ENCODE assay signal across 8 cellular contexts in genomic region chr6:90285611-90286381, GRCh38. TPM values are rescaled to one million over a fixed set of nuclear protein-coding genes. Genes with fewer than 3 reads are reported as not detected.
DNase-seq lines count a peak whose midpoint lies in the region; ATAC-seq, FAIRE-seq and TF ChIP-seq lines count a peak whose summit lies in the region.

No MANE protein-coding gene starts in this region.

- POLR2A ChIA-PET in HCT116 (lab: Charles Lee): interaction anchor here (1.8 kb wide), 1 partner anchor 14 kb away, joined by 3 read pairs; no protein-coding TSS in a partner anchor

- CTCF ChIA-PET in HCT116 (lab: Charles Lee): interaction anchor here (0.7 to 2.7 kb wide), 6 partner anchors 83 to 345 kb away, joined by 3 to 10 read pairs (median 6); no protein-coding TSS in a partner anchor

- intact Hi-C loops in HCT116 (cut with micrococcal nuclease): loop anchor here (2.0 to 10.0 kb wide), 3 partner anchors 67 to 341 kb away; no protein-coding TSS in a partner anchor

- H3K79me2 ChIP-seq in HCT116 (ENCODE audit: insufficient read depth, low read length): no peaks in the 10 kb centered on the region
- no peaks in the 10 kb centered on the region for H3K79me2 ChIP-seq in keratinocyte (ENCODE audit: control insufficient read depth, insufficient read depth, low read length)

- H3K4me1 ChIP-seq in HCT116 (ENCODE audit: control insufficient read depth in 1 of 2, insufficient read depth in 2 of 2, low read length in 2 of 2): peaks cover 23 to 40% of the 10 kb centered on the region in 2 experiments
- peaks cover 19% of the 10 kb centered on the region for H3K4me1 ChIP-seq in keratinocyte (ENCODE audit: control insufficient read depth, extremely low read depth, insufficient read depth, low read length)

- TF ChIP-seq CTCF in GM13976 (IDR thresholded peaks at IDR 0.05; ENCODE audit: borderline replicate concordance, control extremely low read depth, extremely low read depth, insufficient read depth, missing control alignments) (no peak), HCT116 (IDR thresholded peaks at IDR 0.05 in 2 of 3, conservative IDR thresholded peaks at IDR 0.05 in 1 of 3; ENCODE audit: borderline replicate concordance in 1 of 3, insufficient read depth in 1 of 3, low read depth in 2 of 3, low read length in 2 of 3) (no peak), keratinocyte (optimal IDR thresholded peaks at IDR 0.05 in 1 of 3, IDR thresholded peaks at IDR 0.05 in 1 of 3, conservative IDR thresholded peaks at IDR 0.05 in 1 of 3; ENCODE audit: extremely low read depth in 1 of 3, insufficient read depth in 2 of 3, low read length in 3 of 3) (no peak)

- no peaks in the 10 kb centered on the region for H3K9me3 ChIP-seq in HCT116 (ENCODE audit: control insufficient read depth in 1 of 2, insufficient read depth in 1 of 2, low read depth in 1 of 2, low read length in 2 of 2)
- no peaks in the 10 kb centered on the region for H3K9me3 ChIP-seq in keratinocyte (ENCODE audit: control insufficient read depth, low read depth, low read length)

- RAD21 ChIA-PET in HCT116 (lab: Charles Lee; ENCODE audit: low non-redundant PET in 1 of 2, low total read pairs in 2 of 2, uncharacterized antibody in 2 of 2, unreplicated experiment in 2 of 2): interaction anchor here in 1 of 2 experiments (1.6 kb wide), 1 partner anchor 194 kb away, joined by 4 read pairs; no protein-coding TSS in a partner anchor

- peak overlapping the region; percentile 65 for H3K27ac ChIP-seq in HCT116 (ENCODE audit: low read depth, low read length)
- H3K27ac ChIP-seq in caudate nucleus (ENCODE audit: low read depth, low read length): no peak overlapping the region
- H3K27ac ChIP-seq in keratinocyte (ENCODE audit: control insufficient read depth, insufficient read depth, low read length): peak overlapping the region; percentile 53

- no TSS peak for BruUV-seq in HCT116 (replicated peaks; lab: Mats Ljungman, UMichigan)

- peak; percentile 20; the same call in 1 of the 2 replicates for TF ChIP-seq RAD21 in HCT116 (IDR thresholded peaks at IDR 0.05; ENCODE audit: low read depth)

- DNase-seq in GM13976 (ENCODE audit: low spot score) (peak; percentile 12), HCT116 (ENCODE audit: low read depth, low spot score) (peak; percentile 76), Kasumi-1 (lab: John Stamatoyannopoulos, UW) (peak; percentile 74 to 77), T-helper 2 cell (peak in 4 of 5 experiments; percentile 14 to 85 (median 34)), caudate nucleus (lab: John Stamatoyannopoulos, UW) (peak in 57 of 61 donors; percentile 14 to 86 (median 61)), keratinocyte (ENCODE audit: low read depth, low spot score) (no peak), smooth muscle cell of the brain vasculature (ENCODE audit: low read depth, low spot score) (peak; percentile 80), NCI-H146 treated with DMSO at 0.1 percent for 48 hours (lab: John Stamatoyannopoulos, UW; ENCODE audit: unreplicated experiment) (no peak)

- H3K9ac ChIP-seq in HCT116 (ENCODE audit: low read length) (peak overlapping the region; percentile 61), keratinocyte (ENCODE audit: control insufficient read depth, extremely low read depth, insufficient read depth, low read length) (peak overlapping the region; percentile 53)

- peak overlapping the region; percentile 76 for H3K4me2 ChIP-seq in HCT116 (ENCODE audit: low read length)
- peak overlapping the region; percentile 77 for H3K4me2 ChIP-seq in keratinocyte (ENCODE audit: control insufficient read depth, extremely low read depth, insufficient read depth, low read depth, low read length)

- H3K27me3 ChIP-seq in HCT116 (ENCODE audit: insufficient read depth, low read length) (no peaks in the 10 kb centered on the region), keratinocyte (ENCODE audit: control insufficient read depth, extremely low read depth, insufficient read depth, low read length) (no peaks in the 10 kb centered on the region)

- dilution Hi-C loops in keratinocyte (cut with MboI; ENCODE audit: extremely low pct_ligation_motif_present, low sequenced_read_pairs): no loop called here

- H3K36me3 ChIP-seq in HCT116 (ENCODE audit: control insufficient read depth in 1 of 2, insufficient read depth in 2 of 2, low read length in 2 of 2): no peaks in the 10 kb centered on the region
- H3K36me3 ChIP-seq in keratinocyte (ENCODE audit: control insufficient read depth in 2 of 2, extremely low read depth in 1 of 2, insufficient read depth in 2 of 2, low read length in 2 of 2): no peaks in the 10 kb centered on the region

- H4K20me1 ChIP-seq in HCT116 (ENCODE audit: insufficient read depth) (no peaks in the 10 kb centered on the region), keratinocyte (ENCODE audit: control insufficient read depth, extremely low read depth, insufficient read depth, low read length) (no peaks in the 10 kb centered on the region)

- peak; percentile 86 for FAIRE-seq in keratinocyte (lab: Jason Lieb, UNC)

- peak; percentile 77 for ATAC-seq in HCT116

- H2AFZ ChIP-seq in HCT116 (ENCODE audit: low read depth, low read length, poor library complexity, severe bottlenecking) (peak overlapping the region; percentile 55), keratinocyte (ENCODE audit: control insufficient read depth, low read length) (no peak overlapping the region)

- no peaks in the 10 kb centered on the region for H3K9me2 ChIP-seq in HCT116 (ENCODE audit: insufficient read depth)

- no peaks in the 10 kb centered on the region for H3K9me1 ChIP-seq in keratinocyte (ENCODE audit: control insufficient read depth, extremely low read depth, insufficient read depth, low read length)

- H3K4me3 ChIP-seq in HCT116 (replicated peaks in 1 of 2; ENCODE audit: low read depth in 1 of 2, low read length in 2 of 2) (peak overlapping the region; percentile 46 to 61), keratinocyte (ENCODE audit: control insufficient read depth in 2 of 3, extremely low read depth in 1 of 3, insufficient read depth in 2 of 3, low read depth in 1 of 3, low read length in 3 of 3) (no peak overlapping the region)

- in situ Hi-C loops in GM13976 (cut with MboI; ENCODE audit: low sequenced_read_pairs, unreplicated experiment): loop anchor here (10.0 kb wide), 1 partner anchor 189 kb away; no protein-coding TSS in a partner anchor

- no peak for TF ChIP-seq POLR2A in HCT116 (IDR thresholded peaks at IDR 0.05; ENCODE audit: borderline replicate concordance, extremely low read depth, insufficient read depth, insufficient read length)

TF ChIP-seq in HCT116, 20 proteins besides CTCF, POLR2A, EP300 and RAD21:
- TF ChIP-seq CBX3 (IDR thresholded peaks at IDR 0.05; ENCODE audit: low read depth) (peak; percentile 96), ELF1 (IDR thresholded peaks at IDR 0.05; ENCODE audit: borderline replicate concordance, low read depth) (no peak), POLR2AphosphoS5 (IDR thresholded peaks at IDR 0.05; ENCODE audit: low read depth, low read length) (peak; percentile 51; the same call in 1 of the 2 replicates), FOSL1 (IDR thresholded peaks at IDR 0.05; ENCODE audit: low read depth) (peak; percentile 65), JUND (IDR thresholded peaks at IDR 0.05) (peak; percentile 86), SIN3A (IDR thresholded peaks at IDR 0.05; ENCODE audit: low read depth) (peak; percentile 90), EZH2phosphoT487 (IDR thresholded peaks at IDR 0.05; ENCODE audit: borderline replicate concordance) (no peak), TCF7L2 (IDR thresholded peaks at IDR 0.05; ENCODE audit: borderline replicate concordance, extremely low read depth, insufficient read depth, insufficient read length) (no peak), SP1 (IDR thresholded peaks at IDR 0.05; ENCODE audit: low read depth) (peak; percentile 56), MAX (IDR thresholded peaks at IDR 0.05) (peak; percentile 21; the same call in 1 of the 2 replicates)
- TF ChIP-seq, protein P1, sequence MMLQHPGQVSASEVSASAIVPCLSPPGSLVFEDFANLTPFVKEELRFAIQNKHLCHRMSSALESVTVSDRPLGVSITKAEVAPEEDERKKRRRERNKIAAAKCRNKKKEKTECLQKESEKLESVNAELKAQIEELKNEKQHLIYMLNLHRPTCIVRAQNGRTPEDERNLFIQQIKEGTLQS (IDR thresholded peaks at IDR 0.05): peak; percentile 5; the same call in 1 of the 2 replicates
- TF ChIP-seq, protein P2, sequence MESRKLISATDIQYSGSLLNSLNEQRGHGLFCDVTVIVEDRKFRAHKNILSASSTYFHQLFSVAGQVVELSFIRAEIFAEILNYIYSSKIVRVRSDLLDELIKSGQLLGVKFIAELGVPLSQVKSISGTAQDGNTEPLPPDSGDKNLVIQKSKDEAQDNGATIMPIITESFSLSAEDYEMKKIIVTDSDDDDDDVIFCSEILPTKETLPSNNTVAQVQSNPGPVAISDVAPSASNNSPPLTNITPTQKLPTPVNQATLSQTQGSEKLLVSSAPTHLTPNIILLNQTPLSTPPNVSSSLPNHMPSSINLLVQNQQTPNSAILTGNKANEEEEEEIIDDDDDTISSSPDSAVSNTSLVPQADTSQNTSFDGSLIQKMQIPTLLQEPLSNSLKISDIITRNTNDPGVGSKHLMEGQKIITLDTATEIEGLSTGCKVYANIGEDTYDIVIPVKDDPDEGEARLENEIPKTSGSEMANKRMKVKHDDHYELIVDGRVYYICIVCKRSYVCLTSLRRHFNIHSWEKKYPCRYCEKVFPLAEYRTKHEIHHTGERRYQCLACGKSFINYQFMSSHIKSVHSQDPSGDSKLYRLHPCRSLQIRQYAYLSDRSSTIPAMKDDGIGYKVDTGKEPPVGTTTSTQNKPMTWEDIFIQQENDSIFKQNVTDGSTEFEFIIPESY (IDR thresholded peaks at IDR 0.05; ENCODE audit: extremely low read depth, insufficient replicate concordance, low read length): peak; percentile 67

RNA-seq across cellular contexts. Expression of gene BACH2, which starts 10.8 kb away (rescaled TPM):
- 3.3 TPM for total RNA-seq in HCT116 (2021; ENCODE audit: unreplicated experiment)
- 0.95 and 0.98 TPM in 2 replicates for polyA plus RNA-seq in HCT116 (2012)
- polyA plus RNA-seq in keratinocyte: 0.50 to 0.76 TPM (median 0.62 TPM) in 3 replicates
- polyA plus RNA-seq in keratinocyte (2011; ENCODE audit: low read depth): 0.39 TPM
- 0.45 and 0.48 TPM in 2 replicates for polyA plus RNA-seq in keratinocyte (2011; cell fraction: cytosol; rRNA removed)
- 1.4 and 1.6 TPM in 2 replicates for polyA plus RNA-seq in keratinocyte (2011; cell fraction: nucleus; rRNA removed)
- 0.58 and 0.76 TPM in 2 replicates for polyA plus RNA-seq in keratinocyte (2012; ENCODE audit: low replicate concordance)
- polyA minus RNA-seq in keratinocyte: 1.2 to 4.0 TPM (median 1.3 TPM) in 3 replicates
- 0.38 TPM for polyA minus RNA-seq in keratinocyte (2011; cell fraction: cytosol; rRNA and poly(A)+ RNA removed)
- polyA minus RNA-seq in keratinocyte (2011; cell fraction: nucleus; rRNA and poly(A)+ RNA removed): 2.3 and 3.2 TPM in 2 replicates

Comparison
In these comparisons a context has a peak if more than half of its experiments do, and no peak if none do; other contexts are left out.
1. DNase-seq: peak in GM13976 (single experiment), HCT116 (single experiment), Kasumi-1 (2 of 2), T-helper 2 cell (4 of 5), caudate nucleus (57 of 61) and smooth muscle cell of the brain vasculature (single experiment); none in keratinocyte (single experiment) and NCI-H146 treated with DMSO at 0.1 percent for 48 hours (single experiment).
2. H3K4me3 ChIP-seq: peak in HCT116 (2 of 2); none in keratinocyte (0 of 3).